13 cellular contexts compared by ENCODE assay signal in the genomic region with DNA sequence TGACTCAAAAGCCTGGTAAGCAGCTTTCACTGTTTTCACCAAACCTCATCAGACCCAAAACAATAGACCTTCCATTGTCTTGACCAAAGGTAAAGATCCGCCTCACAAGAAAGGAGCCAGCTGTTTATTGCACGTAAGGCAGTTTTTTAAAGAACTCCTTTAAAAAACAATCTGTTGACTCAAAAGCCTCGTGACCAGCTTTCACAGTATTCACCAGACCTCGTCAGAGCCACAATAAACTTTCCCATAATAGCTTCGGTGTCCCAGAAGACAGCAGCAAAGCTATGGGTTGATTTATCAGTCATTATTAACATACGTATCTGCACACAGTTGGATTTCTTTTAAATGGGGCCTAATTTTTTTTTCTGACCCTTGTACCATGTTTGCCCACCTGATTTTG.
"Had no signal": no experiment of that assay in that cellular context is flagged by ENCODE, and none has a peak within 500 bp of the region (broad histone marks: within the 10 kb centered on the region; RNA-seq: fewer than 3 reads in every experiment).

No MANE protein-coding gene starts in this region.

- H3K4me3 ChIP-seq: body of pancreas, gastroesophageal sphincter, heart right ventricle had no signal

- H3K27me3 ChIP-seq: body of pancreas, gastroesophageal sphincter, heart right ventricle had no signal

- H3K9me3 ChIP-seq: body of pancreas, gastroesophageal sphincter, heart right ventricle had no signal

- H3K36me3 ChIP-seq: gastroesophageal sphincter, heart right ventricle had no signal

- DNase-seq: activated B cell treated with CpG ODN at 0.5 μM for 24 hours; activated CD4-positive, alpha-beta T cell treated with anti-CD3 and anti-CD28 coated beads, Interleukin-2, amount 10 ng/mL, durations not matched to agents 24 days and 14 days; activated CD8-positive, alpha-beta T cell treated with anti-CD3 and anti-CD28 coated beads for 36 hours; activated naive CD4-positive, alpha-beta T cell; activated T-cell treated with anti-CD3 and anti-CD28 coated beads, Interleukin-2, amount 50 U/mL, for 1 hour; body of pancreas; erythroblast; heart right ventricle; natural killer cell; nucleus accumbens; stimulated activated CD4-positive, alpha-beta T cell treated with anti-CD3 and anti-CD28 coated beads, Interleukin-4, amount 100 ng/mL, for 24 hours; T-cell had no signal

- H3K27ac ChIP-seq: body of pancreas, gastroesophageal sphincter, heart right ventricle had no signal
